Comparison of ENCODE assay signal across 9 cellular contexts in genomic region chr19:2048104-2048958, GRCh38. TPM values are rescaled to one million over a fixed set of nuclear protein-coding genes. Genes with fewer than 3 reads are reported as not detected.
A peak's percentile ranks its signal among the peaks of the same experiment; 100 is the strongest.
DNase-seq lines count a peak whose midpoint lies in the region; ATAC-seq and TF ChIP-seq lines count a peak whose summit lies in the region.
"Had no signal": no experiment of that assay in that cellular context is flagged by ENCODE, and none has a peak within 500 bp of the region (broad histone marks: within the 10 kb centered on the region; RNA-seq: fewer than 3 reads in every experiment).

No MANE protein-coding gene starts in this region.

- H3K4me2 ChIP-seq in SU-DHL-6 (ENCODE audit: low read depth, low read length, poor library complexity, severe bottlenecking), result peak overlapping the region; percentile 70

- peaks cover 54% of the 10 kb centered on the region for H3K36me3 Mint-ChIP-seq in Calu3 (ENCODE audit: insufficient read depth, unreplicated experiment)

- H2AFZ ChIP-seq in SU-DHL-6 (ENCODE audit: low read depth, low read length, severe bottlenecking), result no peak overlapping the region

- peak overlapping the region; percentile 89 for H3K9ac ChIP-seq in SU-DHL-6 (ENCODE audit: low read length)
- no peak overlapping the region for H3K9ac ChIP-seq in rectal smooth muscle tissue (ENCODE audit: low read length)

- peak overlapping the region; percentile 71 for H3K27ac ChIP-seq in SU-DHL-6 (ENCODE audit: low read depth, low read length)
- peak overlapping the region; percentile 99 to 100 (median 100) for H3K27ac ChIP-seq in esophagus muscularis mucosa (replicated peaks in 1 of 4)
- H3K27ac ChIP-seq in rectal smooth muscle tissue (ENCODE audit: low read depth, low read length), result peak overlapping the region; percentile 95

- H3K27me3 Mint-ChIP-seq in Calu3 (ENCODE audit: unreplicated experiment), result no peaks in the 10 kb centered on the region

- intact Hi-C loops in Calu3 (cut with micrococcal nuclease; ENCODE audit: unreplicated experiment) (no loop called here), esophagus muscularis mucosa (cut with DNase I) (no loop called here)

- no peaks in the 10 kb centered on the region for H3K4me1 Mint-ChIP-seq in Calu3 (ENCODE audit: low read depth, unreplicated experiment)

- no peaks in the 10 kb centered on the region for H3K36me3 ChIP-seq in SU-DHL-6 (ENCODE audit: low read length)
- peaks cover 17 to 57% (median 43%) of the 10 kb centered on the region in 4 donors for H3K36me3 ChIP-seq in esophagus muscularis mucosa
- peaks cover 14% of the 10 kb centered on the region for H3K36me3 ChIP-seq in rectal smooth muscle tissue (ENCODE audit: control insufficient read depth, insufficient read depth, low read length)

- H3K27me3 ChIP-seq in SU-DHL-6 (ENCODE audit: low read length) (no peaks in the 10 kb centered on the region), esophagus muscularis mucosa (no peaks in the 10 kb centered on the region), rectal smooth muscle tissue (ENCODE audit: control insufficient read depth, insufficient read depth, low read length) (no peaks in the 10 kb centered on the region)

- H3K27ac Mint-ChIP-seq in Calu3 (ENCODE audit: unreplicated experiment), result no peak overlapping the region

- peaks cover 18% of the 10 kb centered on the region for H3F3A ChIP-seq in SU-DHL-6 (ENCODE audit: insufficient read depth)

- no peak for TF ChIP-seq EP300 in esophagus muscularis mucosa (IDR thresholded peaks at IDR 0.05)

- H3K79me2 ChIP-seq in SU-DHL-6 (ENCODE audit: insufficient read depth, low read length), result peaks cover 42% of the 10 kb centered on the region

- DNase-seq in Calu3, result no peak
- no peak for DNase-seq in esophagus muscularis mucosa (ENCODE audit: extremely low spot score)
- no peak for DNase-seq in effector CD8-positive, alpha-beta T cell (lab: John Stamatoyannopoulos, UW)
- no peak for DNase-seq in NCI-H1694 (lab: John Stamatoyannopoulos, UW)
- DNase-seq: stimulated activated CD4-positive, alpha-beta T cell treated with anti-CD3 and anti-CD28 coated beads, Interleukin-12 subunit alpha, Interleukin-12 subunit beta, amount 100 ng/mL, for 4 hours had no signal

- H3K9me2 ChIP-seq in SU-DHL-6 (replicated peaks; ENCODE audit: insufficient read depth, low read length), result no peaks in the 10 kb centered on the region

- no TSS peak for BruUV-seq in Calu3 (replicated peaks; lab: Mats Ljungman, UMichigan)

- TF ChIP-seq POLR2A in esophagus muscularis mucosa (IDR thresholded peaks at IDR 0.05; ENCODE audit: low read depth), result no peak

- WGBS in esophagus muscularis mucosa, result 63% methylated on average over 16 of the region's 17 CpGs

- H4K20me1 ChIP-seq in SU-DHL-6 (ENCODE audit: low read depth, low read length), result no peaks in the 10 kb centered on the region; the same call in 1 of the 2 replicates

- no peaks in the 10 kb centered on the region for H3K9me3 Mint-ChIP-seq in Calu3 (ENCODE audit: low read depth, unreplicated experiment)

- CTCF ChIA-PET in Calu3 (lab: Charles Lee), result no interaction called here

- H3K9me3 ChIP-seq in SU-DHL-6 (ENCODE audit: insufficient read depth, low read length), result no peaks in the 10 kb centered on the region
- H3K9me3 ChIP-seq in esophagus muscularis mucosa, result no peaks in the 10 kb centered on the region

- H3K4me3 ChIP-seq in SU-DHL-6 (ENCODE audit: insufficient read depth, low read length, poor library complexity, severe bottlenecking) (peak overlapping the region; percentile 81), esophagus muscularis mucosa (peak overlapping the region; percentile 87 to 100 (median 97)), rectal smooth muscle tissue (ENCODE audit: low read length) (peak overlapping the region; percentile 98)

- no peak for ATAC-seq in HG02938 (IDR thresholded peaks at IDR 0.05; ENCODE audit: unreplicated experiment)
- no peak for ATAC-seq in GM21390 (IDR thresholded peaks at IDR 0.05; ENCODE audit: unreplicated experiment)

- H3K4me3 Mint-ChIP-seq in Calu3 (ENCODE audit: low read depth, unreplicated experiment), result peak overlapping the region; percentile 74

- H3K4me1 ChIP-seq in esophagus muscularis mucosa (peaks cover 73 to 88% (median 83%) of the 10 kb centered on the region in 4 donors), rectal smooth muscle tissue (ENCODE audit: control insufficient read depth, insufficient read depth, low read length) (peaks cover 25% of the 10 kb centered on the region)

- no peak for TF ChIP-seq CTCF in Calu3 (IDR thresholded peaks at IDR 0.05; ENCODE audit: unreplicated experiment)
- no peak for TF ChIP-seq CTCF in SU-DHL-6 (IDR thresholded peaks at IDR 0.05; ENCODE audit: insufficient read depth, low read length, poor library complexity, severe bottlenecking)
- no peak for TF ChIP-seq CTCF in esophagus muscularis mucosa (IDR thresholded peaks at IDR 0.05)

RNA-seq across cellular contexts. Expression of gene MKNK2, which starts 2.7 kb away (rescaled TPM):
- total RNA-seq in Calu3 (2022) (96.0 and 99.7 TPM in 2 replicates), esophagus muscularis mucosa (100 to 1,000 TPM; 113 to 267 (median 193) TPM)

RNA-seq across cellular contexts. Expression of gene BTBD2, which starts 32.8 kb away (rescaled TPM):
- 65.3 and 72.3 TPM in 2 replicates for total RNA-seq in Calu3 (2022)
- total RNA-seq in esophagus muscularis mucosa, result 100 to 1,000 TPM in 1 of 4 donors, 10 to 100 TPM in 3; 52.8 to 137 (median 77.1) TPM

RNA-seq across cellular contexts. Expression of gene MOB3A, which starts 47.8 kb away (rescaled TPM):
- 13.7 and 15.8 TPM in 2 replicates for total RNA-seq in Calu3 (2022)
- total RNA-seq in esophagus muscularis mucosa, result 10 to 100 TPM; 43.6 to 85.2 (median 56.3) TPM

RNA-seq across cellular contexts. Expression of gene IZUMO4, which starts 48.4 kb away (rescaled TPM):
- total RNA-seq in Calu3 (2022), result 2.7 and 2.8 TPM in 2 replicates
- 1 to 10 TPM; 1.9 to 6.0 (median 3.9) TPM for total RNA-seq in esophagus muscularis mucosa
